Comparison of ENCODE assay signal across 1 cellular context in genomic region chr19:34215666-34216038, GRCh38.
TF ChIP-seq lines count a peak whose summit lies in the region.

No MANE protein-coding gene starts in this region.

TF ChIP-seq in A549, 52 proteins besides CTCF, POLR2A, EP300 and RAD21 (continued from another document):
- TF ChIP-seq REST (IDR thresholded peaks at IDR 0.05) (no peak), NPAS2 (CRISPR knock-in tag; IDR thresholded peaks at IDR 0.05; ENCODE audit: borderline replicate concordance) (no peak), EHF (CRISPR knock-in tag; IDR thresholded peaks at IDR 0.05) (no peak), ZC3H11A (IDR thresholded peaks at IDR 0.05) (no peak), KDM5A (IDR thresholded peaks at IDR 0.05) (no peak)
